Comparison of ENCODE assay signal across 9 cellular contexts in the genomic region with DNA sequence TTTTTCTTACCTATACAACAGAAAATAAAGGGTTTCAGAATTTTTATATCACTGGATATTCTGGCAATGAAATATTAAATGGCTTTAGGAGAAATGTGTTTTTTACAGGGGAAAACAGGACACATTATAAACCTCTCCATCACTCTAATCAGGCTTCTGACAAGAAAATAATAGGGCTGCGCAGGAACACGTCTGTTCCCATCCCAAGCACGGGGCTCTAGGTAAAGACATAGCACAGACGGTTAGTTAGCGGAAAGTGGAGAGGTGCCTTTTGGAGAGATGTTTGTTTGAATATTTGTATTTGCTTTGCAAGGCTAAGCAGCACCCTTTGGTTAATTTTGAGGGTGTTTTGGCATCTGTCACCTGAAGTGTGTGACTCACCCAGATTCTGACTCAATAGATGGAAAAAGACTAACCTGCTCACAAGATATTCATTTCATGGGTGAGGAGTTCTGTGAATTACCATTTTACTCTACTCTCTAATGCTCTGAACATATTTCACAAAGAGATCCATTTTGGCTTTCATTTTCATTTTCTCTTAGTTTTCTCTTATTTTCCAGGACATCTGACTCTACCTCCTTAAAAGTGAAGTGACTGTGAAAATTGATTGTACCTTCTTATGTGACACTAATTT.
DNase-seq lines count a peak whose midpoint lies in the region; ATAC-seq, FAIRE-seq and TF ChIP-seq lines count a peak whose summit lies in the region.
"Had no signal": no experiment of that assay in that cellular context is flagged by ENCODE, and none has a peak within 500 bp of the region (broad histone marks: within the 10 kb centered on the region; RNA-seq: fewer than 3 reads in every experiment).

No MANE protein-coding gene starts in this region.

- TF ChIP-seq CTCF in Panc1 (IDR thresholded peaks at IDR 0.05) (no peak), foreskin keratinocyte (conservative IDR thresholded peaks at IDR 0.05) (no peak)

- no peak for FAIRE-seq in frontal cortex (lab: Jason Lieb, UNC)

- peak; percentile 12 for DNase-seq in NCI-H2107 treated with DMSO at 0.1 percent for 48 hours (lab: John Stamatoyannopoulos, UW; ENCODE audit: unreplicated experiment)
- no peak for DNase-seq in NCI-H2107 (lab: John Stamatoyannopoulos, UW)
- DNase-seq in Panc1 (ENCODE audit: low read depth, low spot score), result no peak
- DNase-seq in foreskin keratinocyte, result no peak
- no peak for DNase-seq in aorta
- no peak for DNase-seq in HK-2 (ENCODE audit: unreplicated experiment)
- no peak for DNase-seq in frontal cortex (ENCODE audit: low spot score in 2 of 2)

- 93% methylated on average over 5 of the region's 5 CpGs for WGBS in aorta, 2 donors

- H3K36me3 ChIP-seq in Panc1 (ENCODE audit: control insufficient read depth, insufficient read depth, low read length) (no peaks in the 10 kb centered on the region), aorta (ENCODE audit: control insufficient read depth in 1 of 2, insufficient read depth in 2 of 2, low read length in 1 of 2) (peaks cover 0 to 2% of the 10 kb centered on the region in 2 donors)

- peaks cover 18% of the 10 kb centered on the region; the same call in 1 of the 2 replicates for H3K9me3 ChIP-seq in Panc1 (ENCODE audit: control insufficient read depth, insufficient read depth, low read depth, low read length)
- no peaks in the 10 kb centered on the region for H3K9me3 ChIP-seq in aorta (ENCODE audit: control insufficient read depth, low read length)

- intact Hi-C loops in Panc1 (cut with micrococcal nuclease; ENCODE audit: unreplicated experiment), result no loop called here
- intact Hi-C loops in aorta (cut with DNase I), result loop anchor here (5.0 to 10.0 kb wide), 5 partner anchors 297 to 1454 kb away; no protein-coding TSS in a partner anchor

- in situ Hi-C loops in Panc1 (cut with HindIII; ENCODE audit: low pct_unique_long_range_greater_than_20kb, low sequenced_read_pairs), result no loop called here

- H3K4me3 ChIP-seq in Panc1 (ENCODE audit: low read depth in 2 of 2, low read length in 2 of 2), result no peak overlapping the region
- H3K4me3 ChIP-seq in aorta (ENCODE audit: low read length in 2 of 2), result no peak overlapping the region

- POLR2A ChIA-PET in Panc1 (lab: Charles Lee), result no interaction called here

- ATAC-seq in HG02885 (IDR thresholded peaks at IDR 0.05; ENCODE audit: poor library complexity, unreplicated experiment) (peak; percentile 24), Panc1 (no peak), foreskin keratinocyte (peak; percentile 66), aorta (ENCODE audit: low FRiP score) (no peak)
- ATAC-seq: naive thymus-derived CD4-positive, alpha-beta T cell had no signal

- peak overlapping the region; percentile 89 for H3K27ac ChIP-seq in Panc1 (ENCODE audit: low read length)
- peak overlapping the region; percentile 11 for H3K27ac ChIP-seq in foreskin keratinocyte
- no peak overlapping the region for H3K27ac ChIP-seq in aorta (ENCODE audit: low read depth in 1 of 2, low read length in 2 of 2)

- H3K4me1 ChIP-seq in Panc1 (ENCODE audit: control insufficient read depth, insufficient read depth, low read length), result peaks cover 14% of the 10 kb centered on the region
- H3K4me1 ChIP-seq in foreskin keratinocyte, result peaks cover 4% of the 10 kb centered on the region
- H3K4me1 ChIP-seq in aorta (ENCODE audit: control insufficient read depth in 1 of 2, insufficient read depth in 2 of 2, low read length in 2 of 2), result peaks cover 4% of the 10 kb centered on the region in 2 donors

- BruUV-seq in Panc1 (replicated peaks; lab: Mats Ljungman, UMichigan), result no TSS peak

- H3K27me3 ChIP-seq in Panc1 (ENCODE audit: control insufficient read depth, insufficient read depth, low read length), result no peaks in the 10 kb centered on the region
- H3K27me3 ChIP-seq in foreskin keratinocyte, result no peaks in the 10 kb centered on the region
- no peaks in the 10 kb centered on the region for H3K27me3 ChIP-seq in aorta (ENCODE audit: control insufficient read depth in 1 of 2, insufficient read depth in 2 of 2, low read length in 1 of 2)

- CTCF ChIA-PET in Panc1 (lab: Charles Lee), result no interaction called here

Comparison
In these comparisons a context has a peak if more than half of its experiments do, and no peak if none do; other contexts are left out.
1. ATAC-seq: peak in HG02885 (single experiment) and foreskin keratinocyte (single experiment); none in Panc1 (single experiment) and aorta (single experiment).
2. H3K27ac ChIP-seq: peak in Panc1 (single experiment) and foreskin keratinocyte (single experiment); none in aorta (0 of 2).